In the genomic region with DNA sequence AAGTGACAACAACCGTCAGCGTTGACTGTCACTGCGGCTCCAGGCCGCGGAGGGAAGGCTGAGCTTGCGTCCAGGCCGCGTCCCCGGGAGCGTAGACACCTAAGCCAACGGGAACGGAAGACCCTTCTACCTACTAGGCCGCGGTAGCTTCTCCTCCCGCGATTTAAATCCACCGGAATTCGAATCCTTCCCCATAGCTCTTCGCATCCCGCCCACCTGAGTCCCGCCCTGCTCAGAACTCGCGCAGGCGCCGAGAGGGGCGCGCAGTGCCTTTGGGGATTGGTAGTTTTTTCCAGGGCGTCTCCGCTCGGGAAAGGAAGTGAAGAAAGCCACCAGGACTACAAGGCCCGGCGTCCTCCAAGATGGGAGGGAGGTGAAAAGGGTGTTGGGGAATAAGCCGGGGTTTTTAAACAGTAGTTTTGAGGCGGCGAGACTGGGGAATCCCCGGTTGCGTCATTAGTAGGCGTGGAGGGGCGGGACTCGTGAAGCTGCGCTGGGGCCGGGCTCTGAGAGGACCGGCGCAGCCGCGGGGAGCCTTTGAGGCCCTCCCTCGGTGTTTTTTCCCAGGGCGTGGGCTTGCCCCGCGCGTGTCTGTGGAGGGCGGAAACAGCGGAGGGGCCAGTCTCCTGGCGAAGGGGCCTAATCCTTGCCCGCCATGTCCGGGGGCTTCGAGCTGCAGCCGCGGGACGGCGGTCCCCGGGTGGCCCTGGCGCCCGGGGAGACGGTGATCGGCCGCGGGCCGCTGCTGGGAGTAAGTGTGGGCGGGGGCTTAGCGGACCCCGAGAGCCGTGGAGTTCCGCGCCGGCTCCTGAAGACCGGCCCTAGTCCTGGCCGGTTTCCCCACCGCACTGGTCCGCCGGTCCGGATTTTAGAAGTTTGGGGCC, we compare ENCODE assay signal across 8 cellular contexts. TPM values are rescaled to one million over a fixed set of nuclear protein-coding genes. Genes with fewer than 3 reads are reported as not detected.
DNase-seq lines count a peak whose midpoint lies in the region; ATAC-seq and TF ChIP-seq lines count a peak whose summit lies in the region.

A gene with protein sequence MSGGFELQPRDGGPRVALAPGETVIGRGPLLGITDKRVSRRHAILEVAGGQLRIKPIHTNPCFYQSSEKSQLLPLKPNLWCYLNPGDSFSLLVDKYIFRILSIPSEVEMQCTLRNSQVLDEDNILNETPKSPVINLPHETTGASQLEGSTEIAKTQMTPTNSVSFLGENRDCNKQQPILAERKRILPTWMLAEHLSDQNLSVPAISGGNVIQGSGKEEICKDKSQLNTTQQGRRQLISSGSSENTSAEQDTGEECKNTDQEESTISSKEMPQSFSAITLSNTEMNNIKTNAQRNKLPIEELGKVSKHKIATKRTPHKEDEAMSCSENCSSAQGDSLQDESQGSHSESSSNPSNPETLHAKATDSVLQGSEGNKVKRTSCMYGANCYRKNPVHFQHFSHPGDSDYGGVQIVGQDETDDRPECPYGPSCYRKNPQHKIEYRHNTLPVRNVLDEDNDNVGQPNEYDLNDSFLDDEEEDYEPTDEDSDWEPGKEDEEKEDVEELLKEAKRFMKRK (plus strand): TSS at position 509 of the 884 bp plus-strand sequence. CDS start 147 bp downstream, at position 656.
A gene with protein sequence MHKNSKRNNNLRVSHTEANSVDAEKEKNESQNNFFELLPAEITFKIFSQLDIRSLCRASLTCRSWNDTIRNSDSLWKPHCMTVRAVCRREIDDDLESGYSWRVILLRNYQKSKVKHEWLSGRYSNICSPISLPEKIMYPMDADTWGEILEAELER (minus strand): TSS at position 218 of the 884 bp plus-strand sequence. CDS start 2,149 bp downstream, outside the sequence.

- in situ Hi-C loops in GM13977 (cut with MboI; ENCODE audit: low pct_unique_long_range_greater_than_20kb, low sequenced_read_pairs, unreplicated experiment) (no loop called here), transverse colon (cut with MboI; ENCODE audit: low pct_ligation_motif_present in 1 of 4, low pct_unique_long_range_greater_than_20kb in 1 of 4, low sequenced_read_pairs in 3 of 4) (loop anchor here in 1 of 4 donors (10.0 kb wide), 1 partner anchor 237 kb away; no protein-coding TSS in a partner anchor)

- peak within 1 kb of the TSS; percentile 82 for H3K4me2 ChIP-seq in trophoblast cell (ENCODE audit: low read length)

- peak within 1 kb of the TSS; percentile 98 for H4K12ac ChIP-seq in trophoblast cell (ENCODE audit: low read depth, low read length)

- TF ChIP-seq POLR2A in heart left ventricle (IDR thresholded peaks at IDR 0.05) (peak in 1 of 2 donors; percentile 57), transverse colon (IDR thresholded peaks at IDR 0.05) (peak; percentile 72)

- peak within 1 kb of the TSS; percentile 98 for H4K91ac ChIP-seq in trophoblast cell (ENCODE audit: low read depth, low read length)

- peak within 1 kb of the TSS in 11 of 12 donors; percentile 77 to 90 (median 85) for H3K27ac ChIP-seq in heart left ventricle
- peak within 1 kb of the TSS; percentile 86 for H3K27ac ChIP-seq in trophoblast cell (ENCODE audit: low read depth, low read length)
- H3K27ac ChIP-seq in transverse colon = peak within 1 kb of the TSS; percentile 86 to 90 (median 89)

- intact Hi-C loops in heart left ventricle (cut with DNase I) (loop anchor here in 8 of 10 donors (5.0 to 10.0 kb wide), 6 partner anchors 127 to 457 kb away; no protein-coding TSS in a partner anchor), transverse colon (cut with DNase I; ENCODE audit: low total_unique reads) (loop anchor here (10.0 kb wide), 1 partner anchor 457 kb away; no protein-coding TSS in a partner anchor)

- H3K14ac ChIP-seq in trophoblast cell (ENCODE audit: low read length) = peak within 1 kb of the TSS; percentile 100

- H2AK5ac ChIP-seq in trophoblast cell (ENCODE audit: low read length) = peak within 1 kb of the TSS; percentile 54

- H3K9me3 Mint-ChIP-seq in T-cell = no peaks in the 10 kb centered on the region

- no peak within 1 kb of the TSS for H3K23ac ChIP-seq in trophoblast cell (ENCODE audit: low read length)

- H3K27me3 ChIP-seq in heart left ventricle = no peaks in the 10 kb centered on the region
- H3K27me3 ChIP-seq in trophoblast cell (ENCODE audit: insufficient read depth, low read length) = no peaks in the 10 kb centered on the region
- no peaks in the 10 kb centered on the region for H3K27me3 ChIP-seq in transverse colon

- peak within 1 kb of the TSS; percentile 100 for H2AFZ ChIP-seq in trophoblast cell (ENCODE audit: insufficient read depth, low read length, poor library complexity)

- peak within 1 kb of the TSS; percentile 96 to 98 (median 96) for H3K4me3 Mint-ChIP-seq in T-cell

- TF ChIP-seq EP300 in transverse colon (IDR thresholded peaks at IDR 0.05; ENCODE audit: low read depth) = no peak

- peak within 1 kb of the TSS; percentile 94 for H2BK120ac ChIP-seq in trophoblast cell (ENCODE audit: insufficient read depth, low read length, poor library complexity)

- peaks cover 37 to 53% (median 46%) of the 10 kb centered on the region in 3 donors for H3K4me1 Mint-ChIP-seq in T-cell

- no peaks in the 10 kb centered on the region for H3K27me3 Mint-ChIP-seq in T-cell

- peak within 1 kb of the TSS; percentile 100 for H4K8ac ChIP-seq in trophoblast cell (ENCODE audit: low read depth, low read length)

- H3K4ac ChIP-seq in trophoblast cell (ENCODE audit: low read depth, low read length) = peak within 1 kb of the TSS; percentile 92

- DNase-seq in GM13977 (ENCODE audit: low spot score) (peak; percentile 95), NCI-H146 (lab: John Stamatoyannopoulos, UW) (peak; percentile 98), T-cell (peak; percentile 94 to 100 (median 98)), amniotic epithelial cell (ENCODE audit: low read depth) (peak; percentile 99), heart left ventricle (peak; percentile 97 to 98 (median 98)), trophoblast cell (peak; percentile 98 to 99), transverse colon (peak; percentile 99)

- peaks cover 8% of the 10 kb centered on the region for H3K79me1 ChIP-seq in trophoblast cell (ENCODE audit: low read length)

- H3K9me3 ChIP-seq in heart left ventricle = no peaks in the 10 kb centered on the region
- no peaks in the 10 kb centered on the region for H3K9me3 ChIP-seq in trophoblast cell (ENCODE audit: insufficient read depth, low read depth, low read length)
- H3K9me3 ChIP-seq in transverse colon = no peaks in the 10 kb centered on the region

- peak within 1 kb of the TSS; percentile 52 to 92 (median 76) for H3K4me3 ChIP-seq in heart left ventricle
- H3K4me3 ChIP-seq in trophoblast cell (ENCODE audit: low read depth, low read length) = peak within 1 kb of the TSS; percentile 98
- H3K4me3 ChIP-seq in transverse colon = peak within 1 kb of the TSS; percentile 67 to 91 (median 70)

- WGBS in heart left ventricle, 4 donors = 0% methylated on average over 78 to 82 of the region's 82 CpGs
- WGBS in trophoblast cell (ENCODE audit: extremely low coverage, insufficient coverage, insufficient read length) = no CpG with 5 or more reads among the region's 82 CpGs
- WGBS in transverse colon (ENCODE audit: low coverage in 1 of 2), 2 donors = 0% methylated on average over 79 of the region's 82 CpGs; no CpG with 5 or more reads in 1 of the 2 donors

- ATAC-seq in HG02870 (IDR thresholded peaks at IDR 0.05; ENCODE audit: unreplicated experiment) (peak; percentile 94), T-cell (replicated peaks in 1 of 4) (peak; percentile 91 to 94 (median 93)), heart left ventricle (peak; percentile 99)

- TF ChIP-seq CTCF in GM13977 (IDR thresholded peaks at IDR 0.05; ENCODE audit: extremely low read depth, insufficient read depth, missing control alignments) (no peak), heart left ventricle (IDR thresholded peaks at IDR 0.05) (no peak), transverse colon (IDR thresholded peaks at IDR 0.05) (no peak)

- no peaks in the 10 kb centered on the region for H3K36me3 Mint-ChIP-seq in T-cell

- peak within 1 kb of the TSS; percentile 99 for H3K18ac ChIP-seq in trophoblast cell (ENCODE audit: low read length)

- H2BK12ac ChIP-seq in trophoblast cell (ENCODE audit: low read length) = peak within 1 kb of the TSS; percentile 26

- CTCF ChIA-PET in T-cell (lab: Charles Lee) = interaction anchor here (0.5 to 5.5 kb wide), 16 partner anchors 14 to 839 kb away, joined by 3 to 78 read pairs (median 4); a partner anchor contains a TSS

- POLR2A ChIA-PET in T-cell (lab: Charles Lee) = interaction anchor here in 1 of 2 donors (0.5 to 1.1 kb wide), 5 partner anchors 20 to 445 kb away, joined by 3 to 7 read pairs (median 4); no protein-coding TSS in a partner anchor

- H3K4me1 ChIP-seq in heart left ventricle (peaks cover 0 to 25% (median 17%) of the 10 kb centered on the region in 12 donors), trophoblast cell (ENCODE audit: control insufficient read depth in 1 of 2, insufficient read depth in 2 of 2, low read length in 2 of 2) (no peaks in the 10 kb centered on the region), transverse colon (peaks cover 13 to 35% (median 20%) of the 10 kb centered on the region in 4 donors)

- H3K27ac Mint-ChIP-seq in T-cell = peak within 1 kb of the TSS; percentile 94 to 95

- peaks cover 8% of the 10 kb centered on the region for H3K79me2 ChIP-seq in trophoblast cell (ENCODE audit: control insufficient read depth, insufficient read depth, low read length, poor library complexity)

- peak within 1 kb of the TSS; percentile 96 for H3K9ac ChIP-seq in trophoblast cell (ENCODE audit: low read length)

- peak within 1 kb of the TSS; percentile 99 for H2BK5ac ChIP-seq in trophoblast cell (ENCODE audit: low read depth, low read length, poor library complexity)

- H3K36me3 ChIP-seq in heart left ventricle (no peaks in the 10 kb centered on the region), trophoblast cell (ENCODE audit: control insufficient read depth in 1 of 2, insufficient read depth in 2 of 2, low read length in 2 of 2) (no peaks in the 10 kb centered on the region), transverse colon (no peaks in the 10 kb centered on the region)

RNA-seq across cellular contexts. Expression of the first gene that starts in this region (rescaled TPM):
- total RNA-seq in T-cell (1 to 10 TPM; 4.3 to 6.1 (median 5.1) TPM), heart left ventricle (1 to 10 TPM; 3.9 to 7.9 (median 5.4) TPM), transverse colon (10 to 100 TPM in 2 of 4 donors, 1 to 10 TPM in 2; 2.9 to 28.5 (median 8.1) TPM)
- under 1 TPM; 0.64 to 0.65 TPM for polyA plus RNA-seq in heart left ventricle
- polyA plus RNA-seq in trophoblast cell (2013) = 1.8 TPM in 2 replicates

RNA-seq across cellular contexts. Expression of the second gene that starts in this region (rescaled TPM):
- total RNA-seq in T-cell (1 to 10 TPM; 1.8 to 4.5 (median 4.5) TPM), heart left ventricle (1 to 10 TPM in 6 of 9 donors, under 1 TPM in 3; 0.56 to 1.3 (median 1.1) TPM), transverse colon (1 to 10 TPM in 3 of 4 donors, under 1 TPM in 1; 0.60 to 2.6 (median 2.2) TPM)
- polyA plus RNA-seq in heart left ventricle = under 1 TPM; 0.42 to 0.46 TPM
- 0.82 and 0.83 TPM in 2 replicates for polyA plus RNA-seq in trophoblast cell (2013)

Comparison
In these comparisons a context has a peak if more than half of its experiments do, and no peak if none do; other contexts are left out.
1. Peak in every context shown above with its lines: DNase-seq, ATAC-seq, H3K4me3 ChIP-seq and H3K27ac ChIP-seq.